ENCODE assay signal across 1 cellular context in the genomic region with DNA sequence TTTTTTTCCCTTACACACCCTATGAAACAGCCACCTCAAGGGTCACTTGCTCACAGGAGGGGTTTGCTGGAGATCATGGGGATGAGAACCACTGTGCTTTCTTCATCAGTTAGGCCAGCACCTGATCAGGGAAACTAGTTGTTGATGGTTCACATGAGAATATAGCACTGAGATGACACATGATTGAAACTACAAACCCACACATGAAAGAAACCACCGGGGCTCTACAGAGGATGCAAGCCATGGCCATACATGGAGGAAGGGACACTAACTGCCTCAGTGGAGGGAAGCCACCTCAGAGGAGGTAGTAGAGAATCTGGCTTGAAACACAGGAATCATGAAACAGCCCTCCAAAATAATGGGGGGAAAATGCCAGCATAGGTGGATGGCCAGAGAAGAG.
TF ChIP-seq lines count a peak whose summit lies in the region.

No MANE protein-coding gene starts in this region.

TF ChIP-seq in liver, 16 proteins besides CTCF, POLR2A, EP300 and RAD21 (continued from another document):
- TF ChIP-seq ZBTB33 (IDR thresholded peaks at IDR 0.05) (no peak), REST (IDR thresholded peaks at IDR 0.05) (no peak)
- TF ChIP-seq, protein P1, sequence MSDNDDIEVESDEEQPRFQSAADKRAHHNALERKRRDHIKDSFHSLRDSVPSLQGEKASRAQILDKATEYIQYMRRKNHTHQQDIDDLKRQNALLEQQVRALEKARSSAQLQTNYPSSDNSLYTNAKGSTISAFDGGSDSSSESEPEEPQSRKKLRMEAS (IDR thresholded peaks at IDR 0.05), result no peak
